In the genomic region with DNA sequence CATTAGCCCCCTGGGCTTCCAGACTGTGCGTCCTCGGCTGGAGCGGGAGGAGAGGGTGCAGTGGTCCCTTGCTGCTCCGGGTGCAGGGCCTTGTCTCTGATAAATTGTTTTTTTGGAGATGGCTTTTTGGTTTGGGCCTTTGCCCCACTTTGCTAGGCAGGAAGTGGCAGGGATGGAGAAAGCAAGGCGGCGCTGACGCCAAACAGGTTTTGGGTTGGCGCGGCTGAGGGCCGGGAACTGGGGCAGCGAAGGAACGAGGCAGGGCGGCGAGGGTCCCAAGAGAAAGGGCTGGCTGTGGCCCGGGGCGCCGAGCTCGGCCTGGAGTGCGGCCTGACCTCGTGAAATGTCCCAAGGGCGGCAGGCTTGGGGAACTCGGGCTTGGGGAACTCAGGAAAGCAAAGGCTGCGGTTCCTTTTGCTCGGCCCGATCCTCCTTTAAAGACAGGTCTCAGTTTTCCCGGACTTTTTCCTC, we compare ENCODE assay signal across 1 cellular context.
A peak's percentile ranks its signal among the peaks of the same experiment; 100 is the strongest.
TF ChIP-seq lines count a peak whose summit lies in the region.

No MANE protein-coding gene starts in this region.

TF ChIP-seq in H1, 55 proteins besides CTCF, POLR2A, EP300 and RAD21:
- TF ChIP-seq FOSL1 (IDR thresholded peaks at IDR 0.05; ENCODE audit: insufficient read depth, low read depth, low read length), result no peak
- peak; percentile 88 for TF ChIP-seq SUZ12 (IDR thresholded peaks at IDR 0.05; ENCODE audit: low read length)
- 0 out of 2 replicates have a peak, but pooled peaks have one; percentile 74 for TF ChIP-seq CBX8 (IDR thresholded peaks at IDR 0.05; ENCODE audit: borderline replicate concordance, low read depth, low read length)
- TF ChIP-seq RBBP5 (IDR thresholded peaks at IDR 0.05; ENCODE audit: borderline replicate concordance, low read depth, low read length), result no peak
- TF ChIP-seq RXRA (IDR thresholded peaks at IDR 0.05; ENCODE audit: insufficient read depth, low read depth, low read length), result no peak
- TF ChIP-seq ASH2L (IDR thresholded peaks at IDR 0.05; ENCODE audit: low read length), result peak; percentile 64
- TF ChIP-seq CTBP2 (IDR thresholded peaks at IDR 0.05; ENCODE audit: borderline replicate concordance, insufficient read depth, insufficient read length, low read length), result peak; percentile 31
- peak; percentile 86 for TF ChIP-seq RNF2 (IDR thresholded peaks at IDR 0.05; ENCODE audit: borderline replicate concordance, low read depth, low read length, missing control alignments, poor library complexity, severe bottlenecking)
- peak; percentile 94 for TF ChIP-seq EZH2 (IDR thresholded peaks at IDR 0.05; ENCODE audit: low read depth, low read length, severe bottlenecking)
- TF ChIP-seq, protein P1, sequence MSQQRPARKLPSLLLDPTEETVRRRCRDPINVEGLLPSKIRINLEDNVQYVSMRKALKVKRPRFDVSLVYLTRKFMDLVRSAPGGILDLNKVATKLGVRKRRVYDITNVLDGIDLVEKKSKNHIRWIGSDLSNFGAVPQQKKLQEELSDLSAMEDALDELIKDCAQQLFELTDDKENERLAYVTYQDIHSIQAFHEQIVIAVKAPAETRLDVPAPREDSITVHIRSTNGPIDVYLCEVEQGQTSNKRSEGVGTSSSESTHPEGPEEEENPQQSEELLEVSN (IDR thresholded peaks at IDR 0.05), result peak; percentile 36; the same call in 1 of the 2 replicates
TF ChIP-seq in H1: peak in this region for 7.
